8 cellular contexts compared by ENCODE assay signal in the genomic region with DNA sequence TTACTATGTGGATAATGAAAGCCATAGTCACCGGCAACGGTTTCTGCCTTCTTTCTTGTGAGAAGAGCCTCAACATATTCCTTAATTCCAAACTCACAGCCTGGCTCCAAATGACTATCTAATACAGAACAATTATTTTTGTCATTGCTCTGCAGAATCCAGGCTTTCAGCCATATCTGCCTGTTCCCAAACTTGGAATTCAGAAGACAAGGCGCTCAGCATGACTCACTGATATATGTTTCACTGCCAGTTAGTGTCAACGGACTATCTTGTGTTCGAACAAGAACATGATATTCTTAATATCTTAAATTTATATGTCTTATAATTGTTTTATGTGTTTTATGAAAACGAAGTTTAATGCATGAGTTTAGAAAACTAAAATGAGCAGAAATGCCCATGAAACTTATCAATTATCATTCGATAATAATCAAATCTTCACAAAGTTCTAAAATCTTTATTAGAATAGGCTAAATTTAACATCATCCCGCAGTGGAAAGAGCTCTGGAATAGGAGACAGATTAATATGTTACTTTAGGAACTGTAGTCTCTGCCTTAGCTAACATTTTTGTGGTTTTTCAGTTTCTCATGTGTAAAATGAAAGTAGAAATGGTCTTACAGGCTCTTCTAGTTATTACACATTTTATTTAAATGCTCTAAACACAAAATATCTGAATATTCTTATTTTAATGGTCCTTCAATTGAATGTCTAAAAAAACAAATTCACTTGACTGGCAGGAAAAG.
DNase-seq lines count a peak whose midpoint lies in the region; ATAC-seq and TF ChIP-seq lines count a peak whose summit lies in the region.

No MANE protein-coding gene starts in this region.

- no peak overlapping the region for H3K27ac Mint-ChIP-seq in T-helper 17 cell

- DNase-seq in GM13977 (ENCODE audit: low spot score) (peak; percentile 12), heart left ventricle (peak in 3 of 5 donors; percentile 30 to 40 (median 36)), NCI-H1048 (lab: John Stamatoyannopoulos, UW) (no peak), H7 (no peak), T-helper 17 cell (no peak)
- DNase-seq in activated naive CD4-positive, alpha-beta T cell treated with Interleukin-2 at 50 U/mL for 16 hours, result no peak

- intact Hi-C loops in heart left ventricle (cut with DNase I), result loop anchor here in 1 of 10 donors (5.0 kb wide), 1 partner anchor 61 kb away; no protein-coding TSS in a partner anchor

- TF ChIP-seq POLR2A in heart left ventricle (IDR thresholded peaks at IDR 0.05), result no peak

- TF ChIP-seq CTCF in GM13977 (IDR thresholded peaks at IDR 0.05; ENCODE audit: extremely low read depth, insufficient read depth, missing control alignments) (no peak), heart left ventricle (IDR thresholded peaks at IDR 0.05) (no peak)

- 29 to 36% (median 36%) methylated on average over 8 of the region's 8 CpGs for WGBS in heart left ventricle, 4 donors

- no peaks in the 10 kb centered on the region for H3K9me3 ChIP-seq in heart left ventricle
- H3K9me3 ChIP-seq in T-helper 17 cell (ENCODE audit: control insufficient read depth, low read length, poor library complexity, severe bottlenecking), result no peaks in the 10 kb centered on the region

- peaks cover 3% of the 10 kb centered on the region for H3K36me3 Mint-ChIP-seq in T-helper 17 cell (ENCODE audit: low read depth)

- ATAC-seq in GM21576 (IDR thresholded peaks at IDR 0.05; ENCODE audit: unreplicated experiment) (peak; percentile 84), HG03575 (IDR thresholded peaks at IDR 0.05; ENCODE audit: extremely low read depth, insufficient number of reproducible peaks, low FRiP score, unreplicated experiment) (peak; percentile 90), heart left ventricle (peak; percentile 84 to 88 (median 86)), T-helper 17 cell (no peak)

- in situ Hi-C loops in GM13977 (cut with MboI; ENCODE audit: low pct_unique_long_range_greater_than_20kb, low sequenced_read_pairs, unreplicated experiment), result no loop called here

- peak overlapping the region; percentile 41 to 90 (median 74) for H3K27ac ChIP-seq in heart left ventricle

- peaks cover 0 to 41% (median 17%) of the 10 kb centered on the region in 12 donors for H3K4me1 ChIP-seq in heart left ventricle

- H3K36me3 ChIP-seq in heart left ventricle (no peaks in the 10 kb centered on the region), H7 (replicated peaks; ENCODE audit: control insufficient read depth, insufficient read depth, low read length) (no peaks in the 10 kb centered on the region)

- H3K4me1 Mint-ChIP-seq in T-helper 17 cell, result peaks cover 5% of the 10 kb centered on the region

- H3K27me3 ChIP-seq in heart left ventricle, result no peaks in the 10 kb centered on the region
- no peaks in the 10 kb centered on the region for H3K27me3 ChIP-seq in H7 (ENCODE audit: control insufficient read depth, insufficient read depth, low read length)

- H3K27me3 Mint-ChIP-seq in T-helper 17 cell, result no peaks in the 10 kb centered on the region

- no peak overlapping the region for H3K4me3 Mint-ChIP-seq in T-helper 17 cell

- H3K4me3 ChIP-seq in heart left ventricle, result peak overlapping the region in 8 of 12 donors; percentile 3 to 44 (median 28)
- H3K4me3 ChIP-seq in H7 (ENCODE audit: insufficient read depth, low read depth, low read length), result no peak overlapping the region

Comparison
In these comparisons a context has a peak if more than half of its experiments do, and no peak if none do; other contexts are left out.
1. DNase-seq: peak in GM13977 (single experiment) and heart left ventricle (3 of 5); none in NCI-H1048 (single experiment), activated naive CD4-positive, alpha-beta T cell treated with Interleukin-2 at 50 U/mL for 16 hours (single experiment), H7 (single experiment) and T-helper 17 cell (0 of 3).